ENCODE assay signal across 13 cellular contexts in the genomic region with DNA sequence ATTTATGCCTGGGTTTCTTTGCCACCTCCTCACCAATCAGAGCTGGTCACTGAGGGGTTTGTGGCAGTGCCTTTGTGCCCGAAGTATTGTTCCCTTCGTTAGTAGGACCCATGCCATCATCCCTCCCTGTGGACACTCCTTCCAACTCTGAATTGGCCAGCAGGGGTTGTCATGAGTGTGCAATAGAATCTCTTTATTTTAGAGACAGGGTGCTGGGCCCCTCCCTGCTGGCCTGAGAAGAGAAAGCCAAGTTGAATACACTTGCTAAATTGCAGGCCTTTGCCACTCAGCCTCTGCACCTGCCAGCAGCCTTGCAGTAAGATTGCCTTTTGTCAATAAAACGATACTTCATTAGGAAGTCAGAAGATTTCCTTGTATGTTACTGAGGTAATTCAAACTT. TPM values are rescaled to one million over a fixed set of nuclear protein-coding genes. Genes with fewer than 3 reads are reported as not detected.
A peak's percentile ranks its signal among the peaks of the same experiment; 100 is the strongest.
DNase-seq lines count a peak whose midpoint lies in the region; ATAC-seq, FAIRE-seq and TF ChIP-seq lines count a peak whose summit lies in the region.
"Had no signal": no experiment of that assay in that cellular context is flagged by ENCODE, and none has a peak within 500 bp of the region (broad histone marks: within the 10 kb centered on the region; RNA-seq: fewer than 3 reads in every experiment).

No MANE protein-coding gene starts in this region.

- TF ChIP-seq POLR2A in gastrocnemius medialis (IDR thresholded peaks at IDR 0.05): no peak

- TF ChIP-seq CTCF in gastrocnemius medialis (IDR thresholded peaks at IDR 0.05 in 4 of 5, conservative IDR thresholded peaks at IDR 0.05 in 1 of 5): peak in 1 of 5 experiments; percentile 12

- in situ Hi-C loops in gastrocnemius medialis (cut with MboI; ENCODE audit: low sequenced_read_pairs in 4 of 4): no loop called here

- peaks cover 0 to 13% of the 10 kb centered on the region in 2 donors for H3K36me3 ChIP-seq in gastrocnemius medialis
- H3K36me3 ChIP-seq: pancreas had no signal

- DNase-seq in DMS53 (lab: John Stamatoyannopoulos, UW) (peak; percentile 15), DMS53 treated with DMSO at 0.1 percent for 48 hours (lab: John Stamatoyannopoulos, UW; ENCODE audit: unreplicated experiment) (no peak), NCI-H774 (lab: John Stamatoyannopoulos, UW) (peak; percentile 29), frontal cortex (ENCODE audit: low spot score in 2 of 2) (peak; percentile 4 to 20), gastrocnemius medialis (peak in 1 of 2 donors; percentile 50), ureter (ENCODE audit: low spot score) (no peak), foreskin melanocyte (no peak)
- DNase-seq: pancreas, SIG-M5 had no signal

- H3K4me1 ChIP-seq in gastrocnemius medialis: peaks cover 0 to 3% of the 10 kb centered on the region in 2 donors
- H3K4me1 ChIP-seq: pancreas had no signal

- FAIRE-seq in frontal cortex (lab: Jason Lieb, UNC): no peak
- FAIRE-seq: A204.1, pancreas had no signal

- H3K27me3 ChIP-seq in gastrocnemius medialis: no peaks in the 10 kb centered on the region
- H3K27me3 ChIP-seq: pancreas had no signal

- H3K9me3 ChIP-seq in gastrocnemius medialis: no peaks in the 10 kb centered on the region
- H3K9me3 ChIP-seq: pancreas had no signal

- ATAC-seq in gastrocnemius medialis: peak; percentile 56 to 85
- no peak for ATAC-seq in GM21447 (IDR thresholded peaks at IDR 0.05; ENCODE audit: unreplicated experiment)
- ATAC-seq: stimulated activated effector memory CD8-positive, alpha-beta T cell treated with anti-CD3 and anti-CD28 coated beads, Interleukin-12 subunit alpha, Interleukin-12 subunit beta, amount 100 ng/mL, for 72 hours had no signal

- H3K27ac ChIP-seq in gastrocnemius medialis: no peak overlapping the region
- H3K27ac ChIP-seq: pancreas had no signal

- H3K4me3 ChIP-seq in gastrocnemius medialis: no peak overlapping the region
- H3K4me3 ChIP-seq: pancreas had no signal

- intact Hi-C loops in gastrocnemius medialis (cut with DNase I; ENCODE audit: low total_unique reads): no loop called here

RNA-seq across cellular contexts. Expression of gene SLC12A3, which starts 40.7 kb away (rescaled TPM):
- not detected for total RNA-seq in frontal cortex
- total RNA-seq in gastrocnemius medialis: not detected
- total RNA-seq in ureter: not detected
- total RNA-seq: activated T-helper 1 cell treated with anti-CD3 and anti-CD28 coated beads, Interleukin-12 subunit alpha, Interleukin-12 subunit beta, Interleukin-2, Interleukin-4 antibody, amounts not matched to agents 30 ng/mL and 10 ng/mL and 1 ng/mL, durations not matched to agents 14 hours and 24 hours and 36 hours had no signal

Comparison
In these comparisons a context has a peak if more than half of its experiments do, and no peak if none do; other contexts are left out.
1. DNase-seq: peak in DMS53 (single experiment), NCI-H774 (single experiment) and frontal cortex (2 of 2); none in DMS53 treated with DMSO at 0.1 percent for 48 hours (single experiment), ureter (single experiment) and foreskin melanocyte (single experiment).